Comparison of ENCODE assay signal across 9 cellular contexts in the genomic region with DNA sequence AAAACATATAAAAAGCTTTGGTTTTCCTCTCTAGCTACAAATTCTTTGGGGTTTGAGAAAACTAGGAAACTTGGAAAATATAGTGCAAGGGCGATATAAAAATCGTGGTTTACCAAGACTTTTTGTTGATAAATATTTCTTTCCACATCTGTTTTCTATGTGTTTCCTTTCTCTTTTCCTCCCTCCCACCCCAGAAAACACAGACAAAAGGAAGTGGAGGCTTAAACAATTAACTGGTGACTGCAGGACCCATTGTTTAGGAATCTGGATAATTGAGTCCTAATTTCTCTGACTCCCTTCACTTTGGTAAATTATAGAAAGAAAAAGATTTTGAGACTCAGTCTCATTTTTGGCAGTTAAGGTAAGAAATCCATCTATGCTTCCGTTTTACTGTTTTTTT.
DNase-seq lines count a peak whose midpoint lies in the region; ATAC-seq and TF ChIP-seq lines count a peak whose summit lies in the region.
"Had no signal": no experiment of that assay in that cellular context is flagged by ENCODE, and none has a peak within 500 bp of the region (broad histone marks: within the 10 kb centered on the region; RNA-seq: fewer than 3 reads in every experiment).

No MANE protein-coding gene starts in this region.

- peaks cover 2% of the 10 kb centered on the region for H3K27me3 Mint-ChIP-seq in activated CD4-positive, alpha-beta T cell treated with anti-CD3 and anti-CD28 coated beads, Interleukin-2, amount 10 ng/mL, durations not matched to agents 24 days and 14 days
- no peaks in the 10 kb centered on the region for H3K27me3 Mint-ChIP-seq in T-cell

- peaks cover 10% of the 10 kb centered on the region for H3K9me3 Mint-ChIP-seq in activated CD4-positive, alpha-beta T cell treated with anti-CD3 and anti-CD28 coated beads, Interleukin-2, amount 10 ng/mL, durations not matched to agents 24 days and 14 days
- no peaks in the 10 kb centered on the region for H3K9me3 Mint-ChIP-seq in T-cell

- peak overlapping the region; percentile 76 for H3K27ac Mint-ChIP-seq in activated CD4-positive, alpha-beta T cell treated with anti-CD3 and anti-CD28 coated beads, Interleukin-2, amount 10 ng/mL, durations not matched to agents 24 days and 14 days
- H3K27ac Mint-ChIP-seq in T-cell, result peak overlapping the region; percentile 59 to 81

- TF ChIP-seq CTCF in stomach (IDR thresholded peaks at IDR 0.05), result no peak

- no peaks in the 10 kb centered on the region for H3K9me3 ChIP-seq in stomach

- DNase-seq in activated CD4-positive, alpha-beta T cell treated with anti-CD3 and anti-CD28 coated beads, Interleukin-2, amount 10 ng/mL, durations not matched to agents 24 days and 14 days, result no peak
- no peak for DNase-seq in activated CD4-positive, alpha-beta T cell treated with anti-CD3 and anti-CD28 coated beads, Interleukin-2, amount 50 U/mL, for 48 hours
- DNase-seq in T-cell (no peak), kidney tubule cell (ENCODE audit: low spot score) (peak; percentile 11), stomach (no peak), NCI-H2227 treated with DMSO at 0.1 percent for 48 hours (lab: John Stamatoyannopoulos, UW) (no peak)
- DNase-seq: T1000 had no signal

- WGBS in stomach, 5 donors, result 42 to 58% (median 50%) methylated on average over 3 of the region's 3 CpGs

- H3K27me3 ChIP-seq in stomach, result no peaks in the 10 kb centered on the region

- H3K36me3 ChIP-seq in stomach, result no peaks in the 10 kb centered on the region

- peaks cover 0 to 31% (median 28%) of the 10 kb centered on the region in 4 donors for H3K4me1 ChIP-seq in stomach

- peak overlapping the region; percentile 51 for H3K4me3 Mint-ChIP-seq in activated CD4-positive, alpha-beta T cell treated with anti-CD3 and anti-CD28 coated beads, Interleukin-2, amount 10 ng/mL, durations not matched to agents 24 days and 14 days
- peak overlapping the region in 2 of 3 donors; percentile 3 to 66 for H3K4me3 Mint-ChIP-seq in T-cell

- intact Hi-C loops in activated CD4-positive, alpha-beta T cell treated with anti-CD3 and anti-CD28 coated beads, Interleukin-2, amount 10 ng/mL, durations not matched to agents 24 days and 14 days (cut with micrococcal nuclease), result loop anchor here (5.0 kb wide), 1 partner anchor 72 kb away; no protein-coding TSS in a partner anchor
- intact Hi-C loops in stomach (cut with DNase I; ENCODE audit: low total_unique reads), result no loop called here

- H3K4me1 Mint-ChIP-seq in activated CD4-positive, alpha-beta T cell treated with anti-CD3 and anti-CD28 coated beads, Interleukin-2, amount 10 ng/mL, durations not matched to agents 24 days and 14 days, result peaks cover 33% of the 10 kb centered on the region
- peaks cover 27 to 42% (median 34%) of the 10 kb centered on the region in 3 donors for H3K4me1 Mint-ChIP-seq in T-cell

- CTCF ChIA-PET in T-cell (lab: Charles Lee), result interaction anchor here in 1 of 2 donors (1.0 kb wide), 1 partner anchor 17 kb away, joined by 3 read pairs; no protein-coding TSS in a partner anchor

- H3K36me3 Mint-ChIP-seq in activated CD4-positive, alpha-beta T cell treated with anti-CD3 and anti-CD28 coated beads, Interleukin-2, amount 10 ng/mL, durations not matched to agents 24 days and 14 days (ENCODE audit: low read depth), result no peaks in the 10 kb centered on the region
- no peaks in the 10 kb centered on the region for H3K36me3 Mint-ChIP-seq in T-cell

- TF ChIP-seq EP300 in stomach (IDR thresholded peaks at IDR 0.05), result no peak

- H3K27ac ChIP-seq in stomach, result peak overlapping the region in 4 of 5 donors; percentile 10 to 80 (median 74)

- H3K4me3 ChIP-seq in stomach, result no peak overlapping the region

- ATAC-seq in T-cell (replicated peaks in 1 of 4) (no peak), HG02938 (IDR thresholded peaks at IDR 0.05; ENCODE audit: unreplicated experiment) (no peak), HG02970 (IDR thresholded peaks at IDR 0.05; ENCODE audit: low FRiP score, unreplicated experiment) (no peak)

- TF ChIP-seq POLR2A in stomach (IDR thresholded peaks at IDR 0.05), result no peak

- POLR2A ChIA-PET in T-cell (lab: Charles Lee), result no interaction called here
